Comparison of ENCODE assay signal across 13 cellular contexts in the genomic region with DNA sequence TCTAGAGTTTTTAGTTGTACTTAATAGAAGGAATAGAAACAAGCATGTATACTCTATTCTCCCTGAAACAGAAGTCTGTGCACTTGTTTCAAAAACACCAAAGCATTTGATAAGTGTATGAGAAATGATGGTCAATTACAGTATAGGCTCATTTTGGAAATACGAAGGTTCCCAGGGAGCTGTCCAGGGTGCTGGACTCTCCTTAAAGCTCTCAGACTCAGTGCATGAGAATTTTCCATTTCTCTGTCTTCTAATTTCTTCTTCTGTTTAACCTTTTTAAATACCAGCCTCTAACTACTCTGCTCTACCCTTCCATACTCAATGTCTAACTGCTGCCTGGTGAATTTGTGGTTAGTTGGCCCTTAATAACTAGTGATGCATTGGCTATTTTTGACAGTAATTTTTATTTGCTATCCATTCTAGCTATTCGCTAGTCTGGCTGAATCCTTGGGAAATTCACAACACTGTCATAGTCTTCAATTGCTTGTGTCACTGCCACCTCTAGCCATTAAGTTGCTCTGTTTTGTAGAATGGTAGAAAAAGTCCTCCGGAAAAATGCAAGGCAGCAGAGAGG.
A peak's percentile ranks its signal among the peaks of the same experiment; 100 is the strongest.
DNase-seq lines count a peak whose midpoint lies in the region; ATAC-seq and TF ChIP-seq lines count a peak whose summit lies in the region.
"Had no signal": no experiment of that assay in that cellular context is flagged by ENCODE, and none has a peak within 500 bp of the region (broad histone marks: within the 10 kb centered on the region; RNA-seq: fewer than 3 reads in every experiment).

No MANE protein-coding gene starts in this region.

- no peak overlapping the region for H3K4me3 ChIP-seq in endodermal cell (ENCODE audit: low read length)
- H3K4me3 ChIP-seq: BLaER1 treated with 17β-estradiol and CSF1 and Interleukin-3, amounts not matched to agents 10 nM and 100 nM; psoas muscle had no signal

- no peaks in the 10 kb centered on the region for H3K36me3 ChIP-seq in endodermal cell (ENCODE audit: control insufficient read depth, insufficient read depth, low read length)
- H3K36me3 ChIP-seq: BLaER1 treated with 17β-estradiol and CSF1 and Interleukin-3, amounts not matched to agents 10 nM and 100 nM had no signal

- H3K27ac ChIP-seq in endodermal cell (ENCODE audit: low read depth, low read length): no peak overlapping the region
- H3K27ac ChIP-seq: BLaER1 treated with 17β-estradiol and CSF1 and Interleukin-3, amounts not matched to agents 10 nM and 100 nM; foreskin keratinocyte; HL-60; psoas muscle had no signal

- H3K36me3 Mint-ChIP-seq in activated naive CD8-positive, alpha-beta T cell treated with anti-CD3 and anti-CD28 coated beads, Interleukin-2, amount 50 U/mL, for 24 hours (ENCODE audit: low read depth): peaks cover 2% of the 10 kb centered on the region
- H3K36me3 Mint-ChIP-seq in activated naive CD8-positive, alpha-beta T cell treated with anti-CD3 and anti-CD28 coated beads for 36 hours: no peaks in the 10 kb centered on the region
- H3K36me3 Mint-ChIP-seq in endodermal cell (ENCODE audit: low read depth): no peaks in the 10 kb centered on the region
- no peaks in the 10 kb centered on the region for H3K36me3 Mint-ChIP-seq in T-helper 17 cell (ENCODE audit: low read depth)

- peak; percentile 5 for DNase-seq in activated naive CD8-positive, alpha-beta T cell treated with anti-CD3 and anti-CD28 coated beads, Interleukin-2, amount 50 U/mL, for 24 hours
- DNase-seq in activated naive CD8-positive, alpha-beta T cell treated with anti-CD3 and anti-CD28 coated beads for 36 hours: no peak
- DNase-seq in NCI-H460 (ENCODE audit: extremely low read depth, low read depth): peak; percentile 9
- DNase-seq in endodermal cell: peak; percentile 82
- DNase-seq in retina: peak; percentile 19
- no peak for DNase-seq in NCI-H187 (lab: John Stamatoyannopoulos, UW)
- no peak for DNase-seq in T-helper 17 cell
- DNase-seq: psoas muscle, Right ventricle myocardium superior had no signal

- no peak for TF ChIP-seq CTCF in endodermal cell (conservative IDR thresholded peaks at IDR 0.05)

- 52 to 66% methylated on average over 2 to 3 of the region's 3 CpGs for WGBS in endodermal cell (ENCODE audit: insufficient coverage in 1 of 2, insufficient read length in 1 of 2), 2 experiments

- peaks cover 4% of the 10 kb centered on the region for H3K9me3 Mint-ChIP-seq in activated naive CD8-positive, alpha-beta T cell treated with anti-CD3 and anti-CD28 coated beads, Interleukin-2, amount 50 U/mL, for 24 hours
- peaks cover 3% of the 10 kb centered on the region for H3K9me3 Mint-ChIP-seq in activated naive CD8-positive, alpha-beta T cell treated with anti-CD3 and anti-CD28 coated beads for 36 hours
- H3K9me3 Mint-ChIP-seq in endodermal cell: no peaks in the 10 kb centered on the region

- H3K4me3 Mint-ChIP-seq in activated naive CD8-positive, alpha-beta T cell treated with anti-CD3 and anti-CD28 coated beads, Interleukin-2, amount 50 U/mL, for 24 hours: no peak overlapping the region
- H3K4me3 Mint-ChIP-seq in activated naive CD8-positive, alpha-beta T cell treated with anti-CD3 and anti-CD28 coated beads for 36 hours: no peak overlapping the region
- H3K4me3 Mint-ChIP-seq in endodermal cell (no peak overlapping the region), T-helper 17 cell (no peak overlapping the region)

- no peaks in the 10 kb centered on the region for H3K27me3 ChIP-seq in endodermal cell (ENCODE audit: control insufficient read depth, insufficient read depth, low read length, poor library complexity, severe bottlenecking)
- H3K27me3 ChIP-seq: foreskin keratinocyte had no signal

- H3K9ac ChIP-seq in endodermal cell (ENCODE audit: extremely low read depth, low read length, poor library complexity, severe bottlenecking): no peak overlapping the region
- H3K9ac ChIP-seq: BLaER1 treated with 17β-estradiol and CSF1 and Interleukin-3, amounts not matched to agents 10 nM and 100 nM had no signal

- H3K4me1 ChIP-seq in endodermal cell (ENCODE audit: control insufficient read depth, insufficient read depth, low read length): peaks cover 5% of the 10 kb centered on the region
- H3K4me1 ChIP-seq: foreskin keratinocyte, psoas muscle had no signal

- H3K9me3 ChIP-seq in endodermal cell (ENCODE audit: control insufficient read depth, low read length) (no peaks in the 10 kb centered on the region), T-helper 17 cell (ENCODE audit: control insufficient read depth, low read length, poor library complexity, severe bottlenecking) (peaks cover 3% of the 10 kb centered on the region)
- H3K9me3 ChIP-seq: BLaER1 treated with 17β-estradiol and CSF1 and Interleukin-3, amounts not matched to agents 10 nM and 100 nM; psoas muscle had no signal

- no peaks in the 10 kb centered on the region for H3K4me1 Mint-ChIP-seq in activated naive CD8-positive, alpha-beta T cell treated with anti-CD3 and anti-CD28 coated beads, Interleukin-2, amount 50 U/mL, for 24 hours
- H3K4me1 Mint-ChIP-seq in activated naive CD8-positive, alpha-beta T cell treated with anti-CD3 and anti-CD28 coated beads for 36 hours: peaks cover 3% of the 10 kb centered on the region
- H3K4me1 Mint-ChIP-seq in endodermal cell: peaks cover 10% of the 10 kb centered on the region
- H3K4me1 Mint-ChIP-seq in T-helper 17 cell: no peaks in the 10 kb centered on the region

- no peak for ATAC-seq in activated naive CD8-positive, alpha-beta T cell treated with anti-CD3 and anti-CD28 coated beads, Interleukin-2, amount 50 U/mL, for 24 hours
- ATAC-seq in T-helper 17 cell: no peak
- ATAC-seq in HG03378 (IDR thresholded peaks at IDR 0.05; ENCODE audit: unreplicated experiment): no peak
- ATAC-seq: foreskin keratinocyte, psoas muscle had no signal

- no peak overlapping the region for H3K27ac Mint-ChIP-seq in activated naive CD8-positive, alpha-beta T cell treated with anti-CD3 and anti-CD28 coated beads, Interleukin-2, amount 50 U/mL, for 24 hours
- H3K27ac Mint-ChIP-seq in activated naive CD8-positive, alpha-beta T cell treated with anti-CD3 and anti-CD28 coated beads for 36 hours: no peak overlapping the region
- H3K27ac Mint-ChIP-seq in endodermal cell: no peak overlapping the region
- H3K27ac Mint-ChIP-seq in T-helper 17 cell: no peak overlapping the region

- H3K27me3 Mint-ChIP-seq in activated naive CD8-positive, alpha-beta T cell treated with anti-CD3 and anti-CD28 coated beads, Interleukin-2, amount 50 U/mL, for 24 hours: peaks cover 7% of the 10 kb centered on the region
- H3K27me3 Mint-ChIP-seq in activated naive CD8-positive, alpha-beta T cell treated with anti-CD3 and anti-CD28 coated beads for 36 hours: peaks cover 6% of the 10 kb centered on the region
- H3K27me3 Mint-ChIP-seq in endodermal cell (ENCODE audit: insufficient read depth): peaks cover 2% of the 10 kb centered on the region
- peaks cover 5% of the 10 kb centered on the region for H3K27me3 Mint-ChIP-seq in T-helper 17 cell

Comparison
In these comparisons a context has a peak if more than half of its experiments do, and no peak if none do; other contexts are left out.
1. DNase-seq: peak in activated naive CD8-positive, alpha-beta T cell treated with anti-CD3 and anti-CD28 coated beads, Interleukin-2, amount 50 U/mL, for 24 hours (single experiment), NCI-H460 (single experiment), endodermal cell (single experiment) and retina (single experiment); none in activated naive CD8-positive, alpha-beta T cell treated with anti-CD3 and anti-CD28 coated beads for 36 hours (single experiment), NCI-H187 (0 of 2) and T-helper 17 cell (0 of 3).